Comparison of ENCODE assay signal across 35 cellular contexts in the genomic region with DNA sequence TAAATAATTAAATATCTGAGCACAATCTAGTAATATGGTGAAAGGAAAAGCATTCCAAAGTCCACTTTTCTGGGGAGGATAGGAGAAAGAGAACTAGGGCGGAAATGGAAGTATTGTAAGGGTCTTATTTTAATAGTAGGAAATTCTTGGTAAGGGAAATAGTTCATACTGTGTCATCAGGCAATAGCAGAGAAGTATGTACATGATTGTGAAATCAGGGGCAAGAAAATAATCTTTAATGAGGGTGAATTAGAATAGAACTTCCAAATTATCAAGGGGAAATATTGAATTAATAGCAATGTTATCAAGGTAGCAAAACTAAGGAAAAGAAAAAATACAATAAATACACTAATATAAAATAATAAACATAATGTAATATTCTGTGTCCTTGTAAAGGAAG. TPM values are rescaled to one million over a fixed set of nuclear protein-coding genes. Genes with fewer than 3 reads are reported as not detected.
"Had no signal": no experiment of that assay in that cellular context is flagged by ENCODE, and none has a peak within 500 bp of the region (broad histone marks: within the 10 kb centered on the region; RNA-seq: fewer than 3 reads in every experiment).

No MANE protein-coding gene starts in this region.

- H3K9me3 Mint-ChIP-seq: activated B cell treated with CpG ODN at 0.5 μM for 24 hours; activated CD8-positive, alpha-beta T cell treated with anti-CD3 and anti-CD28 coated beads for 36 hours; activated naive CD8-positive, alpha-beta T cell treated with anti-CD3 and anti-CD28 coated beads for 36 hours; activated naive CD8-positive, alpha-beta T cell treated with anti-CD3 and anti-CD28 coated beads, Interleukin-2, amount 50 U/mL, for 24 hours; activated T-cell treated with anti-CD3 and anti-CD28 coated beads, Interleukin-2, amount 50 U/mL, for 4 hours; activated T-helper 17 cell treated with anti-CD3 and anti-CD28 coated beads, Interleukin-2, amount 50 U/mL, for 72 hours; T-cell; T-helper 1 cell treated with Interleukin-12 subunit alpha and Interleukin-12 subunit beta and Interleukin-4 antibody, amounts not matched to agents 30 μg/mL and 1 μg/mL, for 36 hours; T-helper 2 cell treated with Interferon-gamma antibody and Interleukin-4, amounts not matched to agents 5 μg/mL and 100 μg/mL, for 36 hours had no signal

- H3K36me3 ChIP-seq: colonic mucosa, WERI-Rb-1 had no signal

- H3K27me3 ChIP-seq: adrenal gland, body of pancreas, colonic mucosa, esophagus squamous epithelium had no signal

- DNase-seq: activated B cell treated with CpG ODN at 0.5 μM for 24 hours; activated CD4-positive, alpha-beta T cell treated with anti-CD3 and anti-CD28 coated beads for 48 hours; activated CD4-positive, alpha-beta T cell treated with anti-CD3 and anti-CD28 coated beads, Interleukin-2, amount 50 U/mL, for 1 hour; activated CD4-positive, alpha-beta T cell treated with anti-CD3 and anti-CD28 coated beads, Interleukin-2, amount 50 U/mL, for 48 hours; activated CD8-positive, alpha-beta memory T cell treated with anti-CD3 and anti-CD28 coated beads for 24 hours; activated CD8-positive, alpha-beta T cell treated with anti-CD3 and anti-CD28 coated beads for 36 hours; activated effector memory CD4-positive, alpha-beta T cell treated with Interleukin-2 at 50 U/mL for 16 hours; activated gamma-delta T cell treated with Interleukin-2 at 50 U/mL for 16 hours; activated naive CD4-positive, alpha-beta T cell treated with anti-CD3 and anti-CD28 coated beads, Interleukin-2, amount 50 U/mL, for 16 hours; activated naive CD4-positive, alpha-beta T cell treated with Interleukin-2 at 50 U/mL for 16 hours; activated naive CD8-positive, alpha-beta T cell treated with anti-CD3 and anti-CD28 coated beads for 36 hours; activated naive CD8-positive, alpha-beta T cell treated with anti-CD3 and anti-CD28 coated beads, Interleukin-2, amount 50 U/mL, for 24 hours; activated T-cell treated with anti-CD3 and anti-CD28 coated beads, Interleukin-2, amount 50 U/mL, for 4 hours; adrenal gland; amygdala; aorta; body of pancreas; caudate nucleus; colonic mucosa; effector CD8-positive, alpha-beta T cell; esophagus squamous epithelium; head of caudate nucleus; T-cell; T1000; WERI-Rb-1 had no signal

- H3K4me1 Mint-ChIP-seq: activated T-helper 17 cell treated with anti-CD3 and anti-CD28 coated beads, Interleukin-2, amount 50 U/mL, for 72 hours; T-cell had no signal

- ATAC-seq: activated CD4-positive, CD25-positive, alpha-beta regulatory T cell treated with anti-CD3 and anti-CD28 coated beads, Interleukin-2, amount 50 U/mL, for 24 hours; activated CD8-positive, alpha-beta T cell treated with anti-CD3 and anti-CD28 coated beads for 36 hours; activated naive CD8-positive, alpha-beta T cell treated with anti-CD3 and anti-CD28 coated beads, Interleukin-2, amount 50 U/mL, for 24 hours; activated T-cell treated with anti-CD3 and anti-CD28 coated beads, Interleukin-2, amount 50 U/mL, for 4 hours; activated T-helper 17 cell treated with anti-CD3 and anti-CD28 coated beads, Interleukin-2, amount 50 U/mL, for 72 hours; body of pancreas; T-cell had no signal

- H3K9me3 ChIP-seq: adrenal gland, body of pancreas, colonic mucosa, esophagus squamous epithelium had no signal

- H3K4me3 ChIP-seq: adrenal gland, body of pancreas, colonic mucosa, esophagus squamous epithelium had no signal

- H3K4me3 Mint-ChIP-seq: activated B cell treated with CpG ODN at 0.5 μM for 24 hours; activated CD8-positive, alpha-beta T cell treated with anti-CD3 and anti-CD28 coated beads for 36 hours; activated naive CD8-positive, alpha-beta T cell treated with anti-CD3 and anti-CD28 coated beads for 36 hours; activated naive CD8-positive, alpha-beta T cell treated with anti-CD3 and anti-CD28 coated beads, Interleukin-2, amount 50 U/mL, for 24 hours; activated T-cell treated with anti-CD3 and anti-CD28 coated beads, Interleukin-2, amount 50 U/mL, for 4 hours; activated T-helper 17 cell treated with anti-CD3 and anti-CD28 coated beads, Interleukin-2, amount 50 U/mL, for 72 hours; T-cell; T-helper 1 cell treated with Interleukin-12 subunit alpha and Interleukin-12 subunit beta and Interleukin-4 antibody, amounts not matched to agents 30 μg/mL and 1 μg/mL, for 36 hours; T-helper 2 cell treated with Interferon-gamma antibody and Interleukin-4, amounts not matched to agents 5 μg/mL and 100 μg/mL, for 36 hours had no signal

- H3K27me3 Mint-ChIP-seq: activated B cell treated with CpG ODN at 0.5 μM for 24 hours; activated CD8-positive, alpha-beta T cell treated with anti-CD3 and anti-CD28 coated beads for 36 hours; activated naive CD8-positive, alpha-beta T cell treated with anti-CD3 and anti-CD28 coated beads for 36 hours; activated naive CD8-positive, alpha-beta T cell treated with anti-CD3 and anti-CD28 coated beads, Interleukin-2, amount 50 U/mL, for 24 hours; activated T-helper 17 cell treated with anti-CD3 and anti-CD28 coated beads, Interleukin-2, amount 50 U/mL, for 72 hours; T-cell had no signal

- H3K27ac Mint-ChIP-seq: activated B cell treated with CpG ODN at 0.5 μM for 24 hours; activated CD8-positive, alpha-beta T cell treated with anti-CD3 and anti-CD28 coated beads for 36 hours; activated naive CD8-positive, alpha-beta T cell treated with anti-CD3 and anti-CD28 coated beads for 36 hours; activated naive CD8-positive, alpha-beta T cell treated with anti-CD3 and anti-CD28 coated beads, Interleukin-2, amount 50 U/mL, for 24 hours; activated T-helper 17 cell treated with anti-CD3 and anti-CD28 coated beads, Interleukin-2, amount 50 U/mL, for 72 hours; T-cell; T-helper 1 cell treated with Interleukin-12 subunit alpha and Interleukin-12 subunit beta and Interleukin-4 antibody, amounts not matched to agents 30 μg/mL and 1 μg/mL, for 36 hours; T-helper 2 cell treated with Interferon-gamma antibody and Interleukin-4, amounts not matched to agents 5 μg/mL and 100 μg/mL, for 36 hours had no signal

- H3K27ac ChIP-seq: adrenal gland, body of pancreas, colonic mucosa, epithelial cell of prostate, esophagus squamous epithelium, WERI-Rb-1 had no signal

- H3K4me1 ChIP-seq: adrenal gland, body of pancreas, colonic mucosa, esophagus squamous epithelium had no signal

RNA-seq across cellular contexts. Expression of gene GIMD1, which starts 14.8 kb away (rescaled TPM):
- total RNA-seq: activated B cell treated with CpG ODN at 0.5 μM for 24 hours; activated CD8-positive, alpha-beta T cell treated with anti-CD3 and anti-CD28 coated beads for 36 hours; activated naive CD8-positive, alpha-beta T cell treated with anti-CD3 and anti-CD28 coated beads for 36 hours; activated T-cell treated with anti-CD3 and anti-CD28 coated beads, Interleukin-2, amount 50 U/mL, for 4 hours; activated T-helper 17 cell treated with anti-CD3 and anti-CD28 coated beads, Interleukin-2, amount 50 U/mL, for 72 hours; adrenal gland; aorta; body of pancreas; chondrocyte; colonic mucosa; dermis microvascular lymphatic vessel endothelial cell; endothelial cell of umbilical vein; esophagus squamous epithelium; fibroblast of lung; frontal cortex; T-cell had no signal
